In genomic region chr7:115511330-115511729, GRCh38 we compare ENCODE assay signal across 28 cellular contexts.
"Had no signal": no experiment of that assay in that cellular context is flagged by ENCODE, and none has a peak within 500 bp of the region (broad histone marks: within the 10 kb centered on the region; RNA-seq: fewer than 3 reads in every experiment).

No MANE protein-coding gene starts in this region.

- ATAC-seq: activated CD8-positive, alpha-beta T cell treated with anti-CD3 and anti-CD28 coated beads, Interleukin-2, amount 10 ng/mL, durations not matched to agents 7 days and 5 days; esophagus mucosa; left lobe of liver; naive thymus-derived CD4-positive, alpha-beta T cell; stimulated activated memory B cell treated with anti-CD40 and anti-IgM and Interleukin-4, amounts not matched to agents 10 μg/mL and 1 μg/mL and 100 μg/mL, for 72 hours had no signal

- H3K4me3 ChIP-seq: hepatocyte, lung, right lobe of liver, skin epidermis, stomach, suprapubic skin, tibial nerve, uterus had no signal

- H3K4me3 Mint-ChIP-seq: activated CD8-positive, alpha-beta T cell treated with anti-CD3 and anti-CD28 coated beads, Interleukin-2, amount 10 ng/mL, durations not matched to agents 7 days and 5 days; activated T-helper 1 cell treated with anti-CD3 and anti-CD28 coated beads, Interleukin-12 subunit alpha, Interleukin-12 subunit beta, Interleukin-2, Interleukin-4 antibody, amounts not matched to agents 30 ng/mL and 10 ng/mL and 1 ng/mL, durations not matched to agents 14 hours and 24 hours and 36 hours; brain; immature natural killer cell; naive thymus-derived CD4-positive, alpha-beta T cell; neural crest cell; stimulated activated memory B cell treated with anti-CD40 and anti-IgM and Interleukin-4, amounts not matched to agents 10 μg/mL and 1 μg/mL and 100 μg/mL, for 72 hours had no signal

- H3K9me3 ChIP-seq: right lobe of liver, stomach, suprapubic skin, tibial nerve, uterus had no signal

- H3K4me1 Mint-ChIP-seq: brain; immature natural killer cell; naive thymus-derived CD4-positive, alpha-beta T cell; neural crest cell; stimulated activated memory B cell treated with anti-CD40 and anti-IgM and Interleukin-4, amounts not matched to agents 10 μg/mL and 1 μg/mL and 100 μg/mL, for 72 hours had no signal

- H3K27me3 Mint-ChIP-seq: brain had no signal

- H3K4me2 ChIP-seq: hepatocyte had no signal

- H3K36me3 Mint-ChIP-seq: brain; immature natural killer cell; naive thymus-derived CD4-positive, alpha-beta T cell; stimulated activated memory B cell treated with anti-CD40 and anti-IgM and Interleukin-4, amounts not matched to agents 10 μg/mL and 1 μg/mL and 100 μg/mL, for 72 hours had no signal

- H3K79me2 ChIP-seq: hepatocyte had no signal

- H3K9me3 Mint-ChIP-seq: activated T-helper 1 cell treated with anti-CD3 and anti-CD28 coated beads, Interleukin-12 subunit alpha, Interleukin-12 subunit beta, Interleukin-2, Interleukin-4 antibody, amounts not matched to agents 30 ng/mL and 10 ng/mL and 1 ng/mL, durations not matched to agents 14 hours and 24 hours and 36 hours; brain; immature natural killer cell; naive thymus-derived CD4-positive, alpha-beta T cell; neural crest cell; stimulated activated memory B cell treated with anti-CD40 and anti-IgM and Interleukin-4, amounts not matched to agents 10 μg/mL and 1 μg/mL and 100 μg/mL, for 72 hours had no signal

- H3K27me3 ChIP-seq: hepatocyte, right lobe of liver, stomach, suprapubic skin, tibial nerve, uterus had no signal

- H3K4me1 ChIP-seq: right lobe of liver, stomach, suprapubic skin, tibial nerve, uterus had no signal

- H3K27ac ChIP-seq: hepatocyte, right lobe of liver, skin epidermis, stomach, suprapubic skin, tibial nerve, uterus had no signal

- H2AFZ ChIP-seq: hepatocyte had no signal

- DNase-seq: activated CD4-positive, alpha-beta T cell treated with anti-CD3 and anti-CD28 coated beads for 48 hours; activated CD4-positive, CD25-positive, alpha-beta regulatory T cell; activated CD8-positive, alpha-beta T cell treated with anti-CD3 and anti-CD28 coated beads, Interleukin-2, amount 10 ng/mL, durations not matched to agents 7 days and 5 days; activated gamma-delta T cell; activated naive CD4-positive, alpha-beta T cell treated with anti-CD3 and anti-CD28 coated beads, Interleukin-2, amount 50 U/mL, for 16 hours; aorta; caudate nucleus; dermis blood vessel endothelial cell; effector CD8-positive, alpha-beta T cell; glutamatergic neuron; immature natural killer cell; naive thymus-derived CD4-positive, alpha-beta T cell; occipital lobe; right lobe of liver; stimulated activated CD4-positive, alpha-beta T cell treated with anti-CD3 and anti-CD28 coated beads, Interleukin-1b, Interleukin-23, amount 100 ng/mL, for 48 hours; stomach; uterus had no signal

- H3K27ac Mint-ChIP-seq: activated CD8-positive, alpha-beta T cell treated with anti-CD3 and anti-CD28 coated beads, Interleukin-2, amount 10 ng/mL, durations not matched to agents 7 days and 5 days; activated T-helper 1 cell treated with anti-CD3 and anti-CD28 coated beads, Interleukin-12 subunit alpha, Interleukin-12 subunit beta, Interleukin-2, Interleukin-4 antibody, amounts not matched to agents 30 ng/mL and 10 ng/mL and 1 ng/mL, durations not matched to agents 14 hours and 24 hours and 36 hours; brain; immature natural killer cell; naive thymus-derived CD4-positive, alpha-beta T cell; stimulated activated memory B cell treated with anti-CD40 and anti-IgM and Interleukin-4, amounts not matched to agents 10 μg/mL and 1 μg/mL and 100 μg/mL, for 72 hours had no signal

- H3K36me3 ChIP-seq: right lobe of liver, stomach, suprapubic skin, tibial nerve, uterus had no signal
